ENCODE assay signal across 26 cellular contexts in the genomic region with DNA sequence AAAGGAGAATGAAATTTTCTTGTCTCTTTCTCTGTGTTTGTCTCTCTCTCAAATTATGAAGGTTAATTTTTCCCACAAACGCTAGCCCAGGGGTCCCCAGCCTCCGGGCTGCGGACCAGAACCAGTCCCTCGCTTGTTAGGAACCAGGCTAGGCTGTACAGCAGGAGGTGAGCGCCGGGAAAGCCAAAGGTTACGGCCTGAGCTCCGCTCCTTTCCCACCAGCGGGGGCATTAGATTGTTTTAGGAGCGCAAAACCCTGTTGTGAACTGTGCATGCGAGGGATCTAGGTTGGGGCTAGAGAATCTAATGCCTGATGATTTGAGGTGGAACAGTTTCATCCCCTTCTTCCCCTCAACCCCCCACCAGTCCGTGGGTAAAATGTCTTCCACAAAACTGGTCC.
DNase-seq lines count a peak whose midpoint lies in the region; ATAC-seq, FAIRE-seq and TF ChIP-seq lines count a peak whose summit lies in the region.
"Had no signal": no experiment of that assay in that cellular context is flagged by ENCODE, and none has a peak within 500 bp of the region (broad histone marks: within the 10 kb centered on the region; RNA-seq: fewer than 3 reads in every experiment).

No MANE protein-coding gene starts in this region.

- no peak for FAIRE-seq in HepG2 (lab: Jason Lieb, UNC)
- FAIRE-seq: GM18507 had no signal

- POLR2A ChIA-PET in HepG2 (lab: Yijun Ruan, JAX), result no interaction called here

- H3K4me1 Mint-ChIP-seq in endodermal cell, result no peaks in the 10 kb centered on the region
- H3K4me1 Mint-ChIP-seq: CD8-positive, alpha-beta memory T cell had no signal

- no peak for TF ChIP-seq EP300 in HepG2 (IDR thresholded peaks at IDR 0.05; ENCODE audit: low read depth in 2 of 2, low read length in 2 of 2)
- no peak for TF ChIP-seq EP300 in HepG2 (CRISPR knock-in tag; IDR thresholded peaks at IDR 0.05; ENCODE audit: borderline replicate concordance)
- TF ChIP-seq EP300 in transverse colon (IDR thresholded peaks at IDR 0.05; ENCODE audit: low read depth), result no peak

- no peak overlapping the region for H3K27ac Mint-ChIP-seq in endodermal cell
- H3K27ac Mint-ChIP-seq: CD8-positive, alpha-beta memory T cell; HFFc6 had no signal

- H3K4me3 ChIP-seq in HepG2 (replicated peaks in 1 of 3; ENCODE audit: insufficient read depth in 1 of 3, low read depth in 2 of 3, low read length in 3 of 3), result no peak overlapping the region
- H3K4me3 ChIP-seq in right lobe of liver, result no peak overlapping the region
- no peak overlapping the region for H3K4me3 ChIP-seq in endodermal cell (ENCODE audit: low read length)
- no peak overlapping the region for H3K4me3 ChIP-seq in mesodermal cell (ENCODE audit: extremely low read depth, insufficient read depth, low read length, poor library complexity, severe bottlenecking)
- no peak overlapping the region for H3K4me3 ChIP-seq in transverse colon

- ATAC-seq in HepG2, result peak; percentile 60
- no peak for ATAC-seq in right lobe of liver
- ATAC-seq in HG03196 (IDR thresholded peaks at IDR 0.05; ENCODE audit: unreplicated experiment), result no peak
- ATAC-seq: Panc1, SK-N-SH treated with all-trans-retinoic acid at 6 μM for 48 hours had no signal

- in situ Hi-C loops in HepG2 (cut with HindIII; ENCODE audit: extremely low pct_ligation_motif_present, low pct_unique_long_range_greater_than_20kb), result no loop called here
- in situ Hi-C loops in transverse colon (cut with MboI; ENCODE audit: low pct_ligation_motif_present in 1 of 4, low pct_unique_long_range_greater_than_20kb in 1 of 4, low sequenced_read_pairs in 3 of 4), result no loop called here

- DNase-seq in HepG2 (ENCODE audit: low spot score), result no peak
- DNase-seq in right lobe of liver, result no peak
- peak; percentile 75 for DNase-seq in endodermal cell
- no peak for DNase-seq in medulla oblongata (ENCODE audit: extremely low spot score)
- DNase-seq in transverse colon, result no peak
- no peak for DNase-seq in mucosa of gallbladder (ENCODE audit: low spot score)
- DNase-seq: ACHN; C1 segment of cervical spinal cord; CD8-positive, alpha-beta memory T cell; GDM1; H7; HFFc6; KBM-7; NCI-H1048; NCI-H1417 treated with DMSO at 0.1 percent for 48 hours; NCI-H187; NCI-H2227 treated with DMSO at 0.1 percent for 48 hours; NCI-H510A; NK-92 treated with Interleukin-12 subunit alpha and Interleukin-12 subunit beta, amount 100 ng/mL, for 24 hours; SIG-M5 had no signal

- no peaks in the 10 kb centered on the region for H3K4me1 ChIP-seq in HepG2 (ENCODE audit: insufficient read depth, low read length)
- no peaks in the 10 kb centered on the region for H3K4me1 ChIP-seq in right lobe of liver
- H3K4me1 ChIP-seq in endodermal cell (ENCODE audit: control insufficient read depth, insufficient read depth, low read length), result no peaks in the 10 kb centered on the region
- peaks cover 10% of the 10 kb centered on the region for H3K4me1 ChIP-seq in mesodermal cell (ENCODE audit: control insufficient read depth, insufficient read depth, low read length, poor library complexity, severe bottlenecking)
- no peaks in the 10 kb centered on the region for H3K4me1 ChIP-seq in transverse colon

- no peak for TF ChIP-seq RAD21 in HepG2 (CRISPR knock-in tag; IDR thresholded peaks at IDR 0.05)

- TF ChIP-seq CTCF in HepG2 (CRISPR knock-in tag; IDR thresholded peaks at IDR 0.05), result no peak
- no peak for TF ChIP-seq CTCF in right lobe of liver (IDR thresholded peaks at IDR 0.05)
- peak; percentile 52 for TF ChIP-seq CTCF in endodermal cell (conservative IDR thresholded peaks at IDR 0.05)
- TF ChIP-seq CTCF in transverse colon (IDR thresholded peaks at IDR 0.05), result no peak

- CTCF ChIA-PET in HepG2 (lab: Yijun Ruan, JAX; ENCODE audit: low intra/inter-chr PET ratio, low total read pairs), result no interaction called here

- H3K79me2 ChIP-seq in HepG2 (ENCODE audit: insufficient read depth, low read length), result no peaks in the 10 kb centered on the region

- intact Hi-C loops in HepG2 (cut with micrococcal nuclease; ENCODE audit: unreplicated experiment), result no loop called here
- intact Hi-C loops in right lobe of liver (cut with DNase I), result no loop called here
- intact Hi-C loops in transverse colon (cut with DNase I; ENCODE audit: low total_unique reads), result no loop called here

- H3K9me3 ChIP-seq in HepG2 (ENCODE audit: low read length), result no peaks in the 10 kb centered on the region
- no peaks in the 10 kb centered on the region for H3K9me3 ChIP-seq in right lobe of liver
- no peaks in the 10 kb centered on the region for H3K9me3 ChIP-seq in endodermal cell (ENCODE audit: control insufficient read depth, low read length)
- H3K9me3 ChIP-seq in mesodermal cell (ENCODE audit: control insufficient read depth, low read length), result no peaks in the 10 kb centered on the region
- H3K9me3 ChIP-seq in transverse colon, result no peaks in the 10 kb centered on the region

- H3K9ac ChIP-seq in HepG2 (ENCODE audit: insufficient read depth, low read depth, low read length) (no peak overlapping the region), endodermal cell (ENCODE audit: extremely low read depth, low read length, poor library complexity, severe bottlenecking) (no peak overlapping the region)

- no peaks in the 10 kb centered on the region for H3K27me3 Mint-ChIP-seq in endodermal cell (ENCODE audit: insufficient read depth)
- H3K27me3 Mint-ChIP-seq: CD8-positive, alpha-beta memory T cell had no signal

- H3K36me3 Mint-ChIP-seq in endodermal cell (ENCODE audit: low read depth), result no peaks in the 10 kb centered on the region
- H3K36me3 Mint-ChIP-seq: CD8-positive, alpha-beta memory T cell had no signal

- no peaks in the 10 kb centered on the region for H3K36me3 ChIP-seq in HepG2 (replicated peaks in 1 of 2; ENCODE audit: control insufficient read depth in 1 of 2, insufficient read depth in 2 of 2, low read length in 2 of 2)
- no peaks in the 10 kb centered on the region for H3K36me3 ChIP-seq in right lobe of liver
- H3K36me3 ChIP-seq in endodermal cell (ENCODE audit: control insufficient read depth, insufficient read depth, low read length), result no peaks in the 10 kb centered on the region
- no peaks in the 10 kb centered on the region for H3K36me3 ChIP-seq in mesodermal cell (ENCODE audit: control insufficient read depth, insufficient read depth, low read length)
- no peaks in the 10 kb centered on the region for H3K36me3 ChIP-seq in transverse colon

- no peak overlapping the region for H3K4me3 Mint-ChIP-seq in endodermal cell
- H3K4me3 Mint-ChIP-seq: CD8-positive, alpha-beta memory T cell; HFFc6 had no signal

- WGBS in HepG2 (ENCODE audit: low lambda C conversion rate), result 3% methylated on average over 8 of the region's 12 CpGs
- 55% methylated on average over 7 of the region's 12 CpGs for WGBS in right lobe of liver (ENCODE audit: insufficient coverage, low coverage, low lambda C conversion rate, missing lambda C conversion rate)
- WGBS in endodermal cell (ENCODE audit: insufficient coverage in 1 of 2, insufficient read length in 1 of 2), 2 experiments, result 81 to 88% methylated on average over 8 to 12 of the region's 12 CpGs
- WGBS in mesodermal cell (ENCODE audit: insufficient coverage in 2 of 2), 2 experiments, result 82 to 86% methylated on average over 10 of the region's 12 CpGs
- 81 to 86% methylated on average over 7 to 12 of the region's 12 CpGs for WGBS in transverse colon (ENCODE audit: low coverage in 1 of 2), 2 donors

- no peak overlapping the region for H3K27ac ChIP-seq in HepG2 (ENCODE audit: extremely low read length, insufficient read depth, low read length)
- no peak overlapping the region for H3K27ac ChIP-seq in right lobe of liver
- H3K27ac ChIP-seq in endodermal cell (ENCODE audit: low read depth, low read length), result no peak overlapping the region
- H3K27ac ChIP-seq in mesodermal cell (ENCODE audit: low read depth, low read length, severe bottlenecking), result peak overlapping the region; percentile 65
- no peak overlapping the region for H3K27ac ChIP-seq in transverse colon
- H3K27ac ChIP-seq: 22Rv1 had no signal

- no peaks in the 10 kb centered on the region for H3K9me3 Mint-ChIP-seq in endodermal cell
- H3K9me3 Mint-ChIP-seq: HFFc6 had no signal

- no peaks in the 10 kb centered on the region for H3K27me3 ChIP-seq in HepG2 (ENCODE audit: control insufficient read depth in 1 of 2, insufficient read depth in 2 of 2, low read length in 2 of 2)
- no peaks in the 10 kb centered on the region for H3K27me3 ChIP-seq in right lobe of liver
- H3K27me3 ChIP-seq in endodermal cell (ENCODE audit: control insufficient read depth, insufficient read depth, low read length, poor library complexity, severe bottlenecking), result no peaks in the 10 kb centered on the region
- no peaks in the 10 kb centered on the region for H3K27me3 ChIP-seq in transverse colon

- TF ChIP-seq POLR2A in HepG2 (IDR thresholded peaks at IDR 0.05; ENCODE audit: insufficient read depth in 1 of 2, low read depth in 2 of 2, low read length in 2 of 2) (no peak), right lobe of liver (IDR thresholded peaks at IDR 0.05) (no peak), transverse colon (IDR thresholded peaks at IDR 0.05) (no peak)

- H2AFZ ChIP-seq in HepG2 (ENCODE audit: low read length), result no peak overlapping the region

- no TSS peak for BruUV-seq in HepG2 (replicated peaks; lab: Mats Ljungman, UMichigan)

- H3K4me2 ChIP-seq in HepG2 (ENCODE audit: low read depth, low read length), result no peak overlapping the region

- H4K20me1 ChIP-seq in HepG2 (ENCODE audit: insufficient read depth, low read length), result no peaks in the 10 kb centered on the region

TF ChIP-seq in HepG2, 621 proteins besides CTCF, POLR2A, EP300 and RAD21 (continues in another document):
- no peak for TF ChIP-seq ZNF180 (CRISPR knock-in tag; IDR thresholded peaks at IDR 0.05; ENCODE audit: borderline replicate concordance, low read depth)
- TF ChIP-seq JUN (CRISPR knock-in tag; IDR thresholded peaks at IDR 0.05), result no peak
- TF ChIP-seq, protein P1, sequence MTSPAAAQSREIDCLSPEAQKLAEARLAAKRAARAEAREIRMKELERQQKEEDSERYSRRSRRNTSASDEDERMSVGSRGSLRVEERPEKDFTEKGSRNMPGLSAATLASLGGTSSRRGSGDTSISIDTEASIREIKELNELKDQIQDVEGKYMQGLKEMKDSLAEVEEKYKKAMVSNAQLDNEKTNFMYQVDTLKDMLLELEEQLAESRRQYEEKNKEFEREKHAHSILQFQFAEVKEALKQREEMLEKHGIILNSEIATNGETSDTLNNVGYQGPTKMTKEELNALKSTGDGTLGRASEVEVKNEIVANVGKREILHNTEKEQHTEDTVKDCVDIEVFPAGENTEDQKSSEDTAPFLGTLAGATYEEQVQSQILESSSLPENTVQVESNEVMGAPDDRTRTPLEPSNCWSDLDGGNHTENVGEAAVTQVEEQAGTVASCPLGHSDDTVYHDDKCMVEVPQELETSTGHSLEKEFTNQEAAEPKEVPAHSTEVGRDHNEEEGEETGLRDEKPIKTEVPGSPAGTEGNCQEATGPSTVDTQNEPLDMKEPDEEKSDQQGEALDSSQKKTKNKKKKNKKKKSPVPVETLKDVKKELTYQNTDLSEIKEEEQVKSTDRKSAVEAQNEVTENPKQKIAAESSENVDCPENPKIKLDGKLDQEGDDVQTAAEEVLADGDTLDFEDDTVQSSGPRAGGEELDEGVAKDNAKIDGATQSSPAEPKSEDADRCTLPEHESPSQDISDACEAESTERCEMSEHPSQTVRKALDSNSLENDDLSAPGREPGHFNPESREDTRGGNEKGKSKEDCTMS (CRISPR knock-in tag; conservative IDR thresholded peaks at IDR 0.05), result no peak
- no peak for TF ChIP-seq HCFC1 (IDR thresholded peaks at IDR 0.05; ENCODE audit: low read depth, low read length)
- no peak for TF ChIP-seq RBAK (CRISPR knock-in tag; IDR thresholded peaks at IDR 0.05)
